ENCODE assay signal across 1 cellular context in the genomic region with DNA sequence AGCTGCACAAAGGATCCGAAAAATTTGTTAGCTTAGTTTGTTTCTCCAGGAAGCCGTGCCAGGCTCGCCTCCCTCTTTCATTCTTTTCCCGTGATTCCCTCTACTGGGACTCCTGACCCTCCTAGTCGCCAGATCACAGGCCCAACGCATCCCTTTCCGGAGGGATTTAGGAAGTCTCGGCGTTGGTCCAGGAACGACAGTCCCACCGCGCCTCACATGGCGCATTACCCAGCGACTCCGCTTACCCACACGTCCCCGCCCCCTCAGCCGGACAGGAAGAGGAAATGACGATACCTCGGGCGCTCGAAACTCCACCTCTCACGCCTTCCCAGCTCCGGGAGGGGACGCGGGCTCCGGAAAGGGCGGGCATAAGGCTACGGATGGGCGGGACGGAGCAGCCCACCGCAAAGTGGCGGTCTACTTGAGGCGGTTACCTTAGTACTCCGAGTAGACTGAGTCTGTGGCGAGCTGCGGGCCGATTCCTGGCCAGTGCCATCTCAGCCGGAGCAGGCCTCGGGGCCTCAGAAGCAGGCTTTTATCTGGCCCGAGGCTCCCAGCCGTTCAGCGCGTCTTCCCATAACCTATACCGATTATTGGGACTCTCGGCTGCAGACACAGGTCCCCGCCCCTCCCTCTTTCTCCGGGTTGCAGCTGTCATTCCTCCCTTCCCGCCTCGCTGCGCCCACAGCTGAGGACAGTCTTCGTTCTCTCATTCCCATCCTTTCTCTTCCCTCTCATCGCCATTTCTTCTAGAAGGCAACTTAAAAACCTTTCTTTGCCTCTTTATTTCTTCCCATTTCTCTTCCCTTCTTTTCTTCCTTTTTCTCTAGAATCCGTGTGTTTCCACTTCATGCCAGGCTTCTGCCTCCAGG.
TF ChIP-seq lines count a peak whose summit lies in the region.

Gene CCDC15 (plus strand): TSS at position 450 of the 872 bp plus-strand sequence. CDS start 531 bp downstream, outside the sequence.

TF ChIP-seq in HepG2, 621 proteins besides CTCF, POLR2A, EP300 and RAD21 (continued from another document and continues in another):
- TF ChIP-seq ZBTB40 (IDR thresholded peaks at IDR 0.05) (peak; percentile 73), ZBTB40 (CRISPR knock-in tag; IDR thresholded peaks at IDR 0.05) (peak; percentile 55; the same call in 1 of the 2 replicates), JDP2 (CRISPR knock-in tag; IDR thresholded peaks at IDR 0.05; ENCODE audit: borderline replicate concordance) (no peak), NR2F1 (CRISPR knock-in tag; IDR thresholded peaks at IDR 0.05) (no peak), ZNF496 (CRISPR knock-in tag; IDR thresholded peaks at IDR 0.05; ENCODE audit: insufficient replicate concordance) (no peak), FOSL1 (CRISPR knock-in tag; IDR thresholded peaks at IDR 0.05; ENCODE audit: borderline replicate concordance) (no peak), ZHX1 (CRISPR knock-in tag; IDR thresholded peaks at IDR 0.05; ENCODE audit: low read depth) (peak; percentile 80; the same call in 1 of the 2 replicates), NR2C2 (CRISPR knock-in tag; IDR thresholded peaks at IDR 0.05; ENCODE audit: borderline replicate concordance) (peak; percentile 53), ZGPAT (CRISPR knock-in tag; IDR thresholded peaks at IDR 0.05) (peak; percentile 82; the same call in 1 of the 2 replicates), FOXA1 (IDR thresholded peaks at IDR 0.05) (no peak), FOXA1 (CRISPR knock-in tag; IDR thresholded peaks at IDR 0.05) (no peak), MXD4 (CRISPR knock-in tag; IDR thresholded peaks at IDR 0.05) (peak; percentile 43; the same call in 1 of the 2 replicates), GATAD1 (CRISPR knock-in tag; IDR thresholded peaks at IDR 0.05) (peak; percentile 91), ZNF790 (CRISPR knock-in tag; IDR thresholded peaks at IDR 0.05; ENCODE audit: borderline replicate concordance) (no peak), PPARG (CRISPR knock-in tag; conservative IDR thresholded peaks at IDR 0.05) (no peak), KLF13 (CRISPR knock-in tag; IDR thresholded peaks at IDR 0.05) (no peak; the same call in 1 of the 2 replicates), WIZ (CRISPR knock-in tag; IDR thresholded peaks at IDR 0.05) (no peak), ZNF713 (CRISPR knock-in tag; IDR thresholded peaks at IDR 0.05) (no peak), ZEB1 (IDR thresholded peaks at IDR 0.05; ENCODE audit: insufficient replicate concordance, low read depth) (no peak), ZNF256 (CRISPR knock-in tag; conservative IDR thresholded peaks at IDR 0.05) (no peak), MTF2 (CRISPR knock-in tag; IDR thresholded peaks at IDR 0.05; ENCODE audit: borderline replicate concordance) (no peak), ZNF543 (CRISPR knock-in tag; IDR thresholded peaks at IDR 0.05) (peak; percentile 65; the same call in 1 of the 2 replicates), GABPB1 (CRISPR knock-in tag; IDR thresholded peaks at IDR 0.05) (peak; percentile 99)
- TF ChIP-seq, protein P1, sequence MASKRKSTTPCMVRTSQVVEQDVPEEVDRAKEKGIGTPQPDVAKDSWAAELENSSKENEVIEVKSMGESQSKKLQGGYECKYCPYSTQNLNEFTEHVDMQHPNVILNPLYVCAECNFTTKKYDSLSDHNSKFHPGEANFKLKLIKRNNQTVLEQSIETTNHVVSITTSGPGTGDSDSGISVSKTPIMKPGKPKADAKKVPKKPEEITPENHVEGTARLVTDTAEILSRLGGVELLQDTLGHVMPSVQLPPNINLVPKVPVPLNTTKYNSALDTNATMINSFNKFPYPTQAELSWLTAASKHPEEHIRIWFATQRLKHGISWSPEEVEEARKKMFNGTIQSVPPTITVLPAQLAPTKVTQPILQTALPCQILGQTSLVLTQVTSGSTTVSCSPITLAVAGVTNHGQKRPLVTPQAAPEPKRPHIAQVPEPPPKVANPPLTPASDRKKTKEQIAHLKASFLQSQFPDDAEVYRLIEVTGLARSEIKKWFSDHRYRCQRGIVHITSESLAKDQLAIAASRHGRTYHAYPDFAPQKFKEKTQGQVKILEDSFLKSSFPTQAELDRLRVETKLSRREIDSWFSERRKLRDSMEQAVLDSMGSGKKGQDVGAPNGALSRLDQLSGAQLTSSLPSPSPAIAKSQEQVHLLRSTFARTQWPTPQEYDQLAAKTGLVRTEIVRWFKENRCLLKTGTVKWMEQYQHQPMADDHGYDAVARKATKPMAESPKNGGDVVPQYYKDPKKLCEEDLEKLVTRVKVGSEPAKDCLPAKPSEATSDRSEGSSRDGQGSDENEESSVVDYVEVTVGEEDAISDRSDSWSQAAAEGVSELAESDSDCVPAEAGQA (IDR thresholded peaks at IDR 0.05; ENCODE audit: low read depth): peak; percentile 42; the same call in 1 of the 2 replicates
- TF ChIP-seq, protein P1 (CRISPR knock-in tag; IDR thresholded peaks at IDR 0.05; ENCODE audit: borderline replicate concordance): no peak
- TF ChIP-seq, protein P2, sequence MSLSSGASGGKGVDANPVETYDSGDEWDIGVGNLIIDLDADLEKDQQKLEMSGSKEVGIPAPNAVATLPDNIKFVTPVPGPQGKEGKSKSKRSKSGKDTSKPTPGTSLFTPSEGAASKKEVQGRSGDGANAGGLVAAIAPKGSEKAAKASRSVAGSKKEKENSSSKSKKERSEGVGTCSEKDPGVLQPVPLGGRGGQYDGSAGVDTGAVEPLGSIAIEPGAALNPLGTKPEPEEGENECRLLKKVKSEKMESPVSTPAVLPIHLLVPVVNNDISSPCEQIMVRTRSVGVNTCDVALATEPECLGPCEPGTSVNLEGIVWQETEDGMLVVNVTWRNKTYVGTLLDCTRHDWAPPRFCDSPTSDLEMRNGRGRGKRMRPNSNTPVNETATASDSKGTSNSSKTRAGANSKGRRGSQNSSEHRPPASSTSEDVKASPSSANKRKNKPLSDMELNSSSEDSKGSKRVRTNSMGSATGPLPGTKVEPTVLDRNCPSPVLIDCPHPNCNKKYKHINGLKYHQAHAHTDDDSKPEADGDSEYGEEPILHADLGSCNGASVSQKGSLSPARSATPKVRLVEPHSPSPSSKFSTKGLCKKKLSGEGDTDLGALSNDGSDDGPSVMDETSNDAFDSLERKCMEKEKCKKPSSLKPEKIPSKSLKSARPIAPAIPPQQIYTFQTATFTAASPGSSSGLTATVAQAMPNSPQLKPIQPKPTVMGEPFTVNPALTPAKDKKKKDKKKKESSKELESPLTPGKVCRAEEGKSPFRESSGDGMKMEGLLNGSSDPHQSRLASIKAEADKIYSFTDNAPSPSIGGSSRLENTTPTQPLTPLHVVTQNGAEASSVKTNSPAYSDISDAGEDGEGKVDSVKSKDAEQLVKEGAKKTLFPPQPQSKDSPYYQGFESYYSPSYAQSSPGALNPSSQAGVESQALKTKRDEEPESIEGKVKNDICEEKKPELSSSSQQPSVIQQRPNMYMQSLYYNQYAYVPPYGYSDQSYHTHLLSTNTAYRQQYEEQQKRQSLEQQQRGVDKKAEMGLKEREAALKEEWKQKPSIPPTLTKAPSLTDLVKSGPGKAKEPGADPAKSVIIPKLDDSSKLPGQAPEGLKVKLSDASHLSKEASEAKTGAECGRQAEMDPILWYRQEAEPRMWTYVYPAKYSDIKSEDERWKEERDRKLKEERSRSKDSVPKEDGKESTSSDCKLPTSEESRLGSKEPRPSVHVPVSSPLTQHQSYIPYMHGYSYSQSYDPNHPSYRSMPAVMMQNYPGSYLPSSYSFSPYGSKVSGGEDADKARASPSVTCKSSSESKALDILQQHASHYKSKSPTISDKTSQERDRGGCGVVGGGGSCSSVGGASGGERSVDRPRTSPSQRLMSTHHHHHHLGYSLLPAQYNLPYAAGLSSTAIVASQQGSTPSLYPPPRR (CRISPR knock-in tag; IDR thresholded peaks at IDR 0.05; ENCODE audit: borderline replicate concordance): peak; percentile 48; the same call in 1 of the 2 replicates
